19 cellular contexts compared by ENCODE assay signal in genomic region chr2:2762166-2762897, GRCh38.
"Had no signal": no experiment of that assay in that cellular context is flagged by ENCODE, and none has a peak within 500 bp of the region (broad histone marks: within the 10 kb centered on the region; RNA-seq: fewer than 3 reads in every experiment).

No MANE protein-coding gene starts in this region.

- H3K27me3 ChIP-seq: esophagus squamous epithelium had no signal

- H3K27ac ChIP-seq: epithelial cell of prostate, left ventricle myocardium inferior, lower lobe of right lung, thoracic aorta had no signal

- DNase-seq: effector memory CD4-positive, alpha-beta T cell; esophagus squamous epithelium; foreskin fibroblast; immature natural killer cell; left cardiac atrium; left ventricle myocardium inferior; lower lobe of right lung; midbrain; stimulated activated CD4-positive, alpha-beta T cell treated with anti-CD3 and anti-CD28 coated beads, Interleukin-4, amount 100 ng/mL, for 24 hours; stimulated activated naive B cell treated with anti-CD40 and anti-IgM and Interleukin-4, amounts not matched to agents 10 μg/mL and 1 μg/mL and 100 μg/mL, for 72 hours; stimulated activated naive CD8-positive, alpha-beta T cell treated with anti-CD3 and anti-CD28 coated beads, Interleukin-15, amount 100 ng/mL, for 72 hours; trophoblast cell had no signal

- H3K27me3 Mint-ChIP-seq: central memory CD8-positive, alpha-beta T cell; natural killer cell treated with Interleukin-12 subunit alpha and Interleukin-12 subunit beta and Interleukin-15 and Interleukin-18, amount 100 ng/mL, for 72 hours; stimulated activated naive B cell treated with anti-CD40 and anti-IgM and Interleukin-4, amounts not matched to agents 10 μg/mL and 1 μg/mL and 100 μg/mL, for 72 hours; stimulated activated naive CD8-positive, alpha-beta T cell treated with anti-CD3 and anti-CD28 coated beads, Interleukin-15, amount 100 ng/mL, for 72 hours had no signal

- H3K36me3 ChIP-seq: esophagus squamous epithelium, left ventricle myocardium inferior, lower lobe of right lung, thoracic aorta had no signal

- H3K4me3 Mint-ChIP-seq: central memory CD8-positive, alpha-beta T cell; immature natural killer cell; memory B cell; natural killer cell treated with Interleukin-12 subunit alpha and Interleukin-12 subunit beta and Interleukin-15 and Interleukin-18, amount 100 ng/mL, for 72 hours; stimulated activated naive B cell treated with anti-CD40 and anti-IgM and Interleukin-4, amounts not matched to agents 10 μg/mL and 1 μg/mL and 100 μg/mL, for 72 hours; stimulated activated naive CD8-positive, alpha-beta T cell treated with anti-CD3 and anti-CD28 coated beads, Interleukin-15, amount 100 ng/mL, for 72 hours had no signal

- H3K9me3 ChIP-seq: esophagus squamous epithelium, thoracic aorta had no signal

- H3K36me3 Mint-ChIP-seq: immature natural killer cell; memory B cell; natural killer cell treated with Interleukin-12 subunit alpha and Interleukin-12 subunit beta and Interleukin-15 and Interleukin-18, amount 100 ng/mL, for 72 hours; stimulated activated naive B cell treated with anti-CD40 and anti-IgM and Interleukin-4, amounts not matched to agents 10 μg/mL and 1 μg/mL and 100 μg/mL, for 72 hours had no signal

- H3K27ac Mint-ChIP-seq: immature natural killer cell; memory B cell; natural killer cell treated with Interleukin-12 subunit alpha and Interleukin-12 subunit beta and Interleukin-15 and Interleukin-18, amount 100 ng/mL, for 72 hours; progenitor cell of endocrine pancreas; stimulated activated naive B cell treated with anti-CD40 and anti-IgM and Interleukin-4, amounts not matched to agents 10 μg/mL and 1 μg/mL and 100 μg/mL, for 72 hours had no signal

- H3K4me2 ChIP-seq: smooth muscle cell had no signal

- ATAC-seq: lower lobe of right lung; natural killer cell treated with Interleukin-12 subunit alpha and Interleukin-12 subunit beta and Interleukin-15 and Interleukin-18, amount 100 ng/mL, for 72 hours; stimulated activated naive B cell treated with anti-CD40 and anti-IgM and Interleukin-4, amounts not matched to agents 10 μg/mL and 1 μg/mL and 100 μg/mL, for 72 hours; stimulated activated naive CD8-positive, alpha-beta T cell treated with anti-CD3 and anti-CD28 coated beads, Interleukin-15, amount 100 ng/mL, for 72 hours had no signal

- H3K9me3 Mint-ChIP-seq: immature natural killer cell; memory B cell; natural killer cell treated with Interleukin-12 subunit alpha and Interleukin-12 subunit beta and Interleukin-15 and Interleukin-18, amount 100 ng/mL, for 72 hours had no signal

- H3K4me3 ChIP-seq: esophagus squamous epithelium, left ventricle myocardium inferior, lower lobe of right lung, smooth muscle cell, thoracic aorta had no signal

- H3K4me1 Mint-ChIP-seq: central memory CD8-positive, alpha-beta T cell; immature natural killer cell; stimulated activated naive CD8-positive, alpha-beta T cell treated with anti-CD3 and anti-CD28 coated beads, Interleukin-15, amount 100 ng/mL, for 72 hours had no signal

- H3K4me1 ChIP-seq: lower lobe of right lung had no signal
